ENCODE assay signal across 12 cellular contexts in the genomic region with DNA sequence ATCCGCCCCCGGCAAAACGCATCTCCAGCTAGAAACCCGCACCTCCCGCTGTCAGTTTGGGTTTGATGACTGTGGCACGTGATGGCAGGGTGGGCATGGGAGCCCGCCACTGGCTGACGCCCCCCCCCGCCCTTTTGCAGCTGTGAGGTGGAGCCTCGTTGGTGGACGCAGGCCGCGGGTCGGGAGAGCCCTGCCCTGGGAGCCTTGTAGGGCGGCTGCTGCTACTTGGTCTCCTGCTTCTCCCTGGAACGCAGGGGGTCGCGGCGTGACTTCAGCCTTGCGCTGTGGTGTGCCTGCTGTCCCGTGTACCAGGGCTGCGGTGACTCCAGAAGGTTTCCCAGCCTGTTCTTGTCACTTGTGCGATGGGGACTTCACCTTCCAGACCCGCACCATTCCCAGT.
"Had no signal": no experiment of that assay in that cellular context is flagged by ENCODE, and none has a peak within 500 bp of the region (broad histone marks: within the 10 kb centered on the region; RNA-seq: fewer than 3 reads in every experiment).

No MANE protein-coding gene starts in this region.

- DNase-seq: activated CD4-positive, alpha-beta memory T cell treated with anti-CD3 and anti-CD28 coated beads for 36 hours; activated naive CD8-positive, alpha-beta T cell treated with anti-CD3 and anti-CD28 coated beads, Interleukin-2, amount 10 ng/mL, durations not matched to agents 7 days and 5 days; activated T-cell treated with anti-CD3 and anti-CD28 coated beads, Interleukin-2, amount 50 U/mL, for 72 hours; effector CD4-positive, alpha-beta T cell; mesendoderm; stimulated activated naive CD4-positive, alpha-beta T cell treated with Interleukin-2 at 50 U/mL for 16 hours; T-cell had no signal

- ATAC-seq: activated T-cell treated with anti-CD3 and anti-CD28 coated beads, Interleukin-2, amount 50 U/mL, for 72 hours; T-cell had no signal

- H3K9me3 ChIP-seq: colonic mucosa, ovary, vagina had no signal

- H3K27ac Mint-ChIP-seq: activated CD4-positive, alpha-beta memory T cell treated with anti-CD3 and anti-CD28 coated beads for 36 hours; activated naive CD8-positive, alpha-beta T cell treated with anti-CD3 and anti-CD28 coated beads, Interleukin-2, amount 10 ng/mL, durations not matched to agents 7 days and 5 days; activated T-cell treated with anti-CD3 and anti-CD28 coated beads, Interleukin-2, amount 50 U/mL, for 72 hours; T-cell had no signal

- H3K36me3 Mint-ChIP-seq: activated CD4-positive, alpha-beta memory T cell treated with anti-CD3 and anti-CD28 coated beads for 36 hours; activated naive CD8-positive, alpha-beta T cell treated with anti-CD3 and anti-CD28 coated beads, Interleukin-2, amount 10 ng/mL, durations not matched to agents 7 days and 5 days; T-cell had no signal

- H3K27ac ChIP-seq: cardiac muscle cell, colonic mucosa, ovary, vagina, VCaP had no signal

- H3K36me3 ChIP-seq: cardiac muscle cell, colonic mucosa, ovary, vagina had no signal

- H3K9me3 Mint-ChIP-seq: activated CD4-positive, alpha-beta memory T cell treated with anti-CD3 and anti-CD28 coated beads for 36 hours; activated naive CD8-positive, alpha-beta T cell treated with anti-CD3 and anti-CD28 coated beads, Interleukin-2, amount 10 ng/mL, durations not matched to agents 7 days and 5 days; activated T-cell treated with anti-CD3 and anti-CD28 coated beads, Interleukin-2, amount 50 U/mL, for 72 hours; T-cell had no signal

- H3K27me3 ChIP-seq: cardiac muscle cell, colonic mucosa, ovary, vagina had no signal

- H3K4me3 ChIP-seq: cardiac muscle cell, colonic mucosa, ovary, vagina had no signal

- H3K4me3 Mint-ChIP-seq: activated CD4-positive, alpha-beta memory T cell treated with anti-CD3 and anti-CD28 coated beads for 36 hours; activated naive CD8-positive, alpha-beta T cell treated with anti-CD3 and anti-CD28 coated beads, Interleukin-2, amount 10 ng/mL, durations not matched to agents 7 days and 5 days; activated T-cell treated with anti-CD3 and anti-CD28 coated beads, Interleukin-2, amount 50 U/mL, for 72 hours; T-cell had no signal

- H3K27me3 Mint-ChIP-seq: activated CD4-positive, alpha-beta memory T cell treated with anti-CD3 and anti-CD28 coated beads for 36 hours; activated naive CD8-positive, alpha-beta T cell treated with anti-CD3 and anti-CD28 coated beads, Interleukin-2, amount 10 ng/mL, durations not matched to agents 7 days and 5 days; T-cell had no signal
